ENCODE assay signal across 1 cellular context in genomic region chr3:186875708-186876107, GRCh38.
TF ChIP-seq lines count a peak whose summit lies in the region.

No MANE protein-coding gene starts in this region.

TF ChIP-seq in K562, 482 proteins besides CTCF, POLR2A, EP300 and RAD21:
- TF ChIP-seq ZNF121 (CRISPR knock-in tag; conservative IDR thresholded peaks at IDR 0.05): peak; percentile 81
- no peak for TF ChIP-seq ZNF609 (CRISPR knock-in tag; IDR thresholded peaks at IDR 0.05; ENCODE audit: borderline replicate concordance)
- TF ChIP-seq RBM25 (IDR thresholded peaks at IDR 0.05; ENCODE audit: low read depth, low read length, severe bottlenecking): peak; percentile 64
- no peak for TF ChIP-seq ZNF232 (CRISPR knock-in tag; IDR thresholded peaks at IDR 0.05)
- no peak for TF ChIP-seq ZNF282 (CRISPR knock-in tag; IDR thresholded peaks at IDR 0.05)
- no peak for TF ChIP-seq ZNF12 (CRISPR knock-in tag; IDR thresholded peaks at IDR 0.05)
- TF ChIP-seq POU5F1 (IDR thresholded peaks at IDR 0.05; ENCODE audit: borderline replicate concordance, low read depth, low read length, partially characterized antibody): no peak
